7 cellular contexts compared by ENCODE assay signal in genomic region chr3:39154323-39155021, GRCh38. TPM values are rescaled to one million over a fixed set of nuclear protein-coding genes. Genes with fewer than 3 reads are reported as not detected.
A peak's percentile ranks its signal among the peaks of the same experiment; 100 is the strongest.
DNase-seq lines count a peak whose midpoint lies in the region; ATAC-seq and TF ChIP-seq lines count a peak whose summit lies in the region.

No MANE protein-coding gene starts in this region.

- H3K9ac ChIP-seq in IMR-90 (ENCODE audit: low read depth, low read length): no peak overlapping the region; the same call in 1 of the 2 replicates

- no peak for TF ChIP-seq POLR2A in IMR-90 (IDR thresholded peaks at IDR 0.05; ENCODE audit: low read depth, low read length)

- no peaks in the 10 kb centered on the region for H3K9me3 ChIP-seq in IMR-90 (ENCODE audit: control insufficient read depth, insufficient read depth, low read length)

- H2BK120ac ChIP-seq in IMR-90 (ENCODE audit: low read depth, low read length): peak overlapping the region; percentile 69

- peak overlapping the region; percentile 76 to 80; a peak in 2 of 4 replicates for H4K8ac ChIP-seq in IMR-90 (ENCODE audit: low read depth in 2 of 2, low read length in 2 of 2)

- H2BK5ac ChIP-seq in IMR-90 (ENCODE audit: low read depth, low read length, poor library complexity, severe bottlenecking): peak overlapping the region; percentile 23

- peak overlapping the region; percentile 14 for H2BK20ac ChIP-seq in IMR-90 (ENCODE audit: low read depth, low read length)

- H3K27me3 ChIP-seq in IMR-90 (ENCODE audit: control insufficient read depth, insufficient read depth, low read length): peaks cover 6% of the 10 kb centered on the region

- peaks cover 0 to 32% of the 10 kb centered on the region in 2 experiments; a peak in 2 of 4 replicates for H3K79me1 ChIP-seq in IMR-90 (ENCODE audit: low read depth in 1 of 2, low read length in 2 of 2)

- peaks cover 46% of the 10 kb centered on the region for H3K4me1 Mint-ChIP-seq in activated naive CD8-positive, alpha-beta T cell (ENCODE audit: low read depth)
- H3K4me1 Mint-ChIP-seq in immature natural killer cell: peaks cover 33 to 37% of the 10 kb centered on the region in 2 donors
- peaks cover 59% of the 10 kb centered on the region for H3K4me1 Mint-ChIP-seq in stimulated activated naive CD8-positive, alpha-beta T cell treated with anti-CD3 and anti-CD28 coated beads, Interleukin-15, amount 100 ng/mL, for 72 hours

- H3K56ac ChIP-seq in IMR-90 (ENCODE audit: extremely low read depth, insufficient read depth, low read length): no peak overlapping the region

- peak overlapping the region; percentile 6; the same call in 1 of the 2 replicates for H3K18ac ChIP-seq in IMR-90 (ENCODE audit: low read depth, low read length)

- H2AFZ ChIP-seq in IMR-90 (replicated peaks; ENCODE audit: low read length, poor library complexity): peak overlapping the region; percentile 79

- peaks cover 31% of the 10 kb centered on the region for H4K20me1 ChIP-seq in IMR-90 (ENCODE audit: insufficient read depth, low read length)

- TF ChIP-seq RAD21 in IMR-90 (IDR thresholded peaks at IDR 0.05; ENCODE audit: low read length): no peak

- dilution Hi-C loops in IMR-90 (cut with HindIII; ENCODE audit: low sequenced_read_pairs, unreplicated experiment): no loop called here

- no peak overlapping the region; the same call in 1 of the 2 replicates for H3K27ac ChIP-seq in IMR-90 (ENCODE audit: insufficient read depth, low read length)

- no peak for TF ChIP-seq CTCF in IMR-90 (conservative IDR thresholded peaks at IDR 0.05; ENCODE audit: low read depth, low read length)

- no peaks in the 10 kb centered on the region for H3K27me3 Mint-ChIP-seq in activated naive CD8-positive, alpha-beta T cell
- H3K27me3 Mint-ChIP-seq in immature natural killer cell (ENCODE audit: low read depth in 3 of 3): peaks cover 28 to 45% (median 29%) of the 10 kb centered on the region in 3 donors
- H3K27me3 Mint-ChIP-seq in stimulated activated naive CD8-positive, alpha-beta T cell treated with anti-CD3 and anti-CD28 coated beads, Interleukin-15, amount 100 ng/mL, for 72 hours: no peaks in the 10 kb centered on the region

- peak overlapping the region; percentile 69; the same call in 1 of the 2 replicates for H4K91ac ChIP-seq in IMR-90 (ENCODE audit: insufficient read depth, low read depth, low read length)

- H3K36me3 ChIP-seq in IMR-90 (ENCODE audit: control insufficient read depth, insufficient read depth, low read length): no peaks in the 10 kb centered on the region

- DNase-seq in IMR-90: no peak
- no peak for DNase-seq in immature natural killer cell
- no peak for DNase-seq in stimulated activated naive CD8-positive, alpha-beta T cell treated with anti-CD3 and anti-CD28 coated beads, Interleukin-15, amount 100 ng/mL, for 72 hours
- no peak for DNase-seq in NCI-H1048 (lab: John Stamatoyannopoulos, UW)
- no peak for DNase-seq in NCI-H1105 (lab: John Stamatoyannopoulos, UW)
- DNase-seq in NCI-H510A treated with DMSO at 0.1 percent for 48 hours (lab: John Stamatoyannopoulos, UW): no peak

- peaks cover 11% of the 10 kb centered on the region for H3K36me3 Mint-ChIP-seq in activated naive CD8-positive, alpha-beta T cell
- no peaks in the 10 kb centered on the region for H3K36me3 Mint-ChIP-seq in immature natural killer cell

- peak overlapping the region; percentile 53 for H2AK9ac ChIP-seq in IMR-90 (replicated peaks; ENCODE audit: low read depth, low read length, poor library complexity)

- no peaks in the 10 kb centered on the region for H3K9me3 Mint-ChIP-seq in activated naive CD8-positive, alpha-beta T cell (ENCODE audit: low read depth)
- H3K9me3 Mint-ChIP-seq in immature natural killer cell: no peaks in the 10 kb centered on the region
- no peaks in the 10 kb centered on the region for H3K9me3 Mint-ChIP-seq in stimulated activated naive CD8-positive, alpha-beta T cell treated with anti-CD3 and anti-CD28 coated beads, Interleukin-15, amount 100 ng/mL, for 72 hours

- no peak overlapping the region for H3K23ac ChIP-seq in IMR-90 (ENCODE audit: low read depth, low read length)

- peaks cover 25% of the 10 kb centered on the region for H3K4me1 ChIP-seq in IMR-90 (ENCODE audit: control insufficient read depth, insufficient read depth, low read length)

- peak overlapping the region; percentile 75 for H3K4me3 Mint-ChIP-seq in activated naive CD8-positive, alpha-beta T cell
- H3K4me3 Mint-ChIP-seq in immature natural killer cell: peak overlapping the region; percentile 61 to 80 (median 71)
- H3K4me3 Mint-ChIP-seq in stimulated activated naive CD8-positive, alpha-beta T cell treated with anti-CD3 and anti-CD28 coated beads, Interleukin-15, amount 100 ng/mL, for 72 hours: peak overlapping the region; percentile 73 to 75

- H3K14ac ChIP-seq in IMR-90 (replicated peaks; ENCODE audit: low read depth, low read length): peak overlapping the region; percentile 78; the same call in 1 of the 2 replicates

- peaks cover 9% of the 10 kb centered on the region for H3K9me1 ChIP-seq in IMR-90 (ENCODE audit: insufficient read depth, low read length)

- H3K27ac Mint-ChIP-seq in activated naive CD8-positive, alpha-beta T cell: peak overlapping the region; percentile 87
- peak overlapping the region; percentile 62 to 92 (median 86) for H3K27ac Mint-ChIP-seq in immature natural killer cell
- H3K27ac Mint-ChIP-seq in stimulated activated naive CD8-positive, alpha-beta T cell treated with anti-CD3 and anti-CD28 coated beads, Interleukin-15, amount 100 ng/mL, for 72 hours: peak overlapping the region; percentile 15 to 96

- H3K4ac ChIP-seq in IMR-90 (ENCODE audit: low read depth, low read length): peak overlapping the region; percentile 84

- CTCF ChIA-PET in IMR-90 (lab: Yijun Ruan, JAX): no interaction called here

- no TSS peak for BruUV-seq in IMR-90 (replicated peaks; lab: Mats Ljungman, UMichigan)

- ATAC-seq in IMR-90 (ENCODE audit: low read depth): no peak
- no peak for ATAC-seq in stimulated activated naive CD8-positive, alpha-beta T cell treated with anti-CD3 and anti-CD28 coated beads, Interleukin-15, amount 100 ng/mL, for 72 hours

- in situ Hi-C loops in IMR-90 (cut with MboI; ENCODE audit: low sequenced_read_pairs): no loop called here

- H2AK5ac ChIP-seq in IMR-90 (ENCODE audit: low read depth, low read length): peak overlapping the region; percentile 76

- WGBS in IMR-90 (ENCODE audit: extremely low coverage in 2 of 2, insufficient read length in 1 of 2), 2 experiments: 49% methylated on average over 13 of the region's 18 CpGs; no CpG with 5 or more reads in 1 of the 2 experiments

- intact Hi-C loops in IMR-90 (cut with micrococcal nuclease): no loop called here

- POLR2A ChIA-PET in IMR-90 (lab: Charles Lee; ENCODE audit: unreplicated experiment): no interaction called here

- H3K4me3 ChIP-seq in IMR-90 (ENCODE audit: insufficient read depth, low read depth, low read length): no peak overlapping the region

- peak overlapping the region; percentile 30; the same call in 1 of the 2 replicates for H4K5ac ChIP-seq in IMR-90 (ENCODE audit: low read depth, low read length)

- H2BK15ac ChIP-seq in IMR-90 (ENCODE audit: low read depth, low read length): peak overlapping the region; percentile 67; the same call in 1 of the 3 replicates

- no peak overlapping the region for H3K4me2 ChIP-seq in IMR-90 (ENCODE audit: low read depth, low read length)

TF ChIP-seq in IMR-90, 13 proteins besides CTCF, POLR2A, EP300 and RAD21:
- TF ChIP-seq RCOR1 (IDR thresholded peaks at IDR 0.05; ENCODE audit: insufficient replicate concordance, low read length) (no peak), BHLHE40 (IDR thresholded peaks at IDR 0.05; ENCODE audit: low read depth, low read length) (no peak), RFX5 (IDR thresholded peaks at IDR 0.05; ENCODE audit: low read depth, low read length) (no peak), MAFK (IDR thresholded peaks at IDR 0.05; ENCODE audit: low read depth, low read length) (no peak), MAZ (IDR thresholded peaks at IDR 0.05; ENCODE audit: borderline replicate concordance, low read depth, low read length) (no peak)

RNA-seq across cellular contexts. Expression of gene CSRNP1, which starts 1.1 kb away (rescaled TPM):
- 22.8 TPM in 2 replicates for total RNA-seq in IMR-90 (2012; rRNA removed)
- 16.5 and 23.1 TPM in 2 replicates for polyA plus RNA-seq in IMR-90 (2012; rRNA removed)
- polyA plus RNA-seq in IMR-90 (2012; cell fraction: cytosol; rRNA removed): 22.5 and 41.4 TPM in 2 replicates
- 80.9 and 92.7 TPM in 2 replicates for polyA plus RNA-seq in IMR-90 (2012; cell fraction: nucleus; rRNA removed; ENCODE audit: low replicate concordance)
- polyA plus RNA-seq in immature natural killer cell: 10 to 100 TPM; 42.1 to 46.6 (median 43.4) TPM

RNA-seq across cellular contexts. Expression of gene XIRP1, which starts 37.9 kb away (rescaled TPM):
- total RNA-seq in IMR-90 (2012; rRNA removed): under 0.01 TPM in 2 replicates
- polyA plus RNA-seq in IMR-90 (2012; rRNA removed): 0.03 and 0.07 TPM in 2 replicates
- 0.04 TPM in 2 replicates for polyA plus RNA-seq in IMR-90 (2012; cell fraction: cytosol; rRNA removed)
- polyA plus RNA-seq in IMR-90 (2012; cell fraction: nucleus; rRNA removed; ENCODE audit: low replicate concordance): 0.15 and 0.25 TPM in 2 replicates
- under 1 TPM in 2 of 3 donors, not detected in 1; 0.03 to 0.27 TPM for polyA plus RNA-seq in immature natural killer cell

RNA-seq across cellular contexts. Expression of gene TTC21A, which starts 47.0 kb away (rescaled TPM):
- 0.56 and 0.90 TPM in 2 replicates for total RNA-seq in IMR-90 (2012; rRNA removed)
- polyA plus RNA-seq in IMR-90 (2012; rRNA removed) (1.6 and 1.8 TPM in 2 replicates), immature natural killer cell (under 1 TPM in 2 of 3 donors, not detected in 1; 0.39 to 0.45 TPM)
- 0.38 and 0.93 TPM in 2 replicates for polyA plus RNA-seq in IMR-90 (2012; cell fraction: cytosol; rRNA removed)
- polyA plus RNA-seq in IMR-90 (2012; cell fraction: nucleus; rRNA removed; ENCODE audit: low replicate concordance): 10.7 and 13.0 TPM in 2 replicates

RNA-seq across cellular contexts. Expression of gene GORASP1, which starts 47.0 kb away (rescaled TPM):
- total RNA-seq in IMR-90 (2012; rRNA removed): 25.8 and 35.0 TPM in 2 replicates
- polyA plus RNA-seq in IMR-90 (2012; rRNA removed): 56.6 and 58.9 TPM in 2 replicates
- 27.6 and 41.5 TPM in 2 replicates for polyA plus RNA-seq in IMR-90 (2012; cell fraction: cytosol; rRNA removed)
- 133 and 180 TPM in 2 replicates for polyA plus RNA-seq in IMR-90 (2012; cell fraction: nucleus; rRNA removed; ENCODE audit: low replicate concordance)
- 1 to 10 TPM; 5.3 to 7.8 (median 5.4) TPM for polyA plus RNA-seq in immature natural killer cell
